In genomic region chr20:38156888-38157634, GRCh38 we compare ENCODE assay signal across 1 cellular context.
TF ChIP-seq lines count a peak whose summit lies in the region.

No MANE protein-coding gene starts in this region.

TF ChIP-seq in SK-N-SH treated with all-trans-retinoic acid at 6 μM for 48 hours, 23 proteins besides CTCF, POLR2A, EP300 and RAD21 (continued from another document):
- TF ChIP-seq ISL1 (CRISPR knock-in tag; IDR thresholded peaks at IDR 0.05) (no peak), RARB (CRISPR knock-in tag; IDR thresholded peaks at IDR 0.05) (no peak), OSR1 (CRISPR knock-in tag; IDR thresholded peaks at IDR 0.05) (no peak), PPARA (CRISPR knock-in tag; IDR thresholded peaks at IDR 0.05; ENCODE audit: borderline replicate concordance) (no peak), GLIS3 (CRISPR knock-in tag; IDR thresholded peaks at IDR 0.05) (no peak), SNAI2 (CRISPR knock-in tag; IDR thresholded peaks at IDR 0.05) (no peak), ZFP30 (CRISPR knock-in tag; IDR thresholded peaks at IDR 0.05) (no peak)
